Comparison of ENCODE assay signal across 9 cellular contexts in genomic region chr20:3794701-3795420, GRCh38. TPM values are rescaled to one million over a fixed set of nuclear protein-coding genes. Genes with fewer than 3 reads are reported as not detected.
DNase-seq lines count a peak whose midpoint lies in the region; ATAC-seq and TF ChIP-seq lines count a peak whose summit lies in the region.
"Had no signal": no experiment of that assay in that cellular context is flagged by ENCODE, and none has a peak within 500 bp of the region (broad histone marks: within the 10 kb centered on the region; RNA-seq: fewer than 3 reads in every experiment).

No MANE protein-coding gene starts in this region.

- ATAC-seq in naive B cell (ENCODE audit: low read depth in 2 of 2) (no peak), GM21423 (IDR thresholded peaks at IDR 0.05; ENCODE audit: unreplicated experiment) (no peak)

- H3K4me3 Mint-ChIP-seq in naive B cell, result peak overlapping the region; percentile 84 to 96 (median 93)

- peak overlapping the region; percentile 71 for H3K4me3 ChIP-seq in left ventricle myocardium inferior
- H3K4me3 ChIP-seq in mammary epithelial cell (replicated peaks in 1 of 3; ENCODE audit: insufficient read depth in 1 of 3, low read depth in 2 of 3, low read length in 3 of 3), result peak overlapping the region in 2 of 3 experiments; percentile 74 to 89

- H3K9ac ChIP-seq in mammary epithelial cell (ENCODE audit: insufficient read depth, low read length), result no peak overlapping the region

- no peaks in the 10 kb centered on the region for H3K27me3 Mint-ChIP-seq in naive B cell

- intact Hi-C loops in left ventricle myocardium inferior (cut with micrococcal nuclease) (no loop called here), cardiac septum (cut with DNase I) (no loop called here), mammary epithelial cell (cut with micrococcal nuclease) (loop anchor here (1.0 kb wide), 1 partner anchor 25 kb away; the partner anchor contains the start of gene AP5S1)

- H3K36me3 Mint-ChIP-seq in naive B cell, result no peaks in the 10 kb centered on the region

- H3K27me3 ChIP-seq in left ventricle myocardium inferior (ENCODE audit: low read depth) (no peaks in the 10 kb centered on the region), mammary epithelial cell (ENCODE audit: insufficient read depth, low read length) (no peaks in the 10 kb centered on the region)

- H3K9me3 Mint-ChIP-seq in naive B cell, result peaks cover 0 to 3% (median 0%) of the 10 kb centered on the region in 7 donors

- peak overlapping the region; percentile 97 for H3K4me2 ChIP-seq in mammary epithelial cell (ENCODE audit: insufficient read depth, low read depth, low read length)

- H2AFZ ChIP-seq in mammary epithelial cell (ENCODE audit: low read depth, low read length), result peak overlapping the region; percentile 99

- in situ Hi-C loops in mammary epithelial cell (cut with MboI; ENCODE audit: low sequenced_read_pairs in 2 of 2), result loop anchor here in 1 of 2 donors (10.0 kb wide), 1 partner anchor 60 kb away; no protein-coding TSS in a partner anchor

- DNase-seq in left ventricle myocardium inferior, result no peak
- DNase-seq in cardiac septum (ENCODE audit: low spot score), result no peak
- DNase-seq in mammary epithelial cell, result no peak
- DNase-seq in naive B cell, result no peak
- DNase-seq in NCI-H2171 treated with DMSO at 0.1 percent for 48 hours (lab: John Stamatoyannopoulos, UW), result no peak
- DNase-seq in stimulated activated CD4-positive, alpha-beta T cell treated with anti-CD3 and anti-CD28 coated beads, Interleukin-4, amount 100 ng/mL, for 24 hours, result no peak
- no peak for DNase-seq in stimulated activated CD4-positive, alpha-beta T cell treated with anti-CD3 and anti-CD28 coated beads, Interleukin-2, amount 100 ng/mL, for 48 hours
- DNase-seq: DMS153 had no signal

- TF ChIP-seq CTCF in left ventricle myocardium inferior (IDR thresholded peaks at IDR 0.05; ENCODE audit: borderline replicate concordance) (no peak), mammary epithelial cell (conservative IDR thresholded peaks at IDR 0.05 in 1 of 2, IDR thresholded peaks at IDR 0.05 in 1 of 2; ENCODE audit: extremely low read depth in 1 of 2, insufficient read depth in 1 of 2, low read depth in 1 of 2, low read length in 2 of 2) (no peak)

- H3K9me3 ChIP-seq in left ventricle myocardium inferior (replicated peaks) (no peaks in the 10 kb centered on the region), mammary epithelial cell (replicated peaks; ENCODE audit: insufficient read depth, low read length) (no peaks in the 10 kb centered on the region)

- H3K4me1 Mint-ChIP-seq in naive B cell, result peaks cover 35 to 45% (median 44%) of the 10 kb centered on the region in 3 donors

- H3K4me1 ChIP-seq in left ventricle myocardium inferior, result peaks cover 40% of the 10 kb centered on the region
- peaks cover 23% of the 10 kb centered on the region for H3K4me1 ChIP-seq in mammary epithelial cell (ENCODE audit: insufficient read depth, low read length)

- no peaks in the 10 kb centered on the region for H3K36me3 ChIP-seq in left ventricle myocardium inferior
- peaks cover 7% of the 10 kb centered on the region for H3K36me3 ChIP-seq in mammary epithelial cell (ENCODE audit: insufficient read depth, low read length)

- no peaks in the 10 kb centered on the region for H4K20me1 ChIP-seq in mammary epithelial cell (ENCODE audit: insufficient read depth, low read length)

- H3K79me2 ChIP-seq in mammary epithelial cell (ENCODE audit: insufficient read depth, low read length), result peaks cover 35% of the 10 kb centered on the region

- H3K27ac ChIP-seq in left ventricle myocardium inferior (replicated peaks), result peak overlapping the region; percentile 93
- H3K27ac ChIP-seq in mammary epithelial cell (ENCODE audit: insufficient read depth, low read depth, low read length), result peak overlapping the region; percentile 81

- dilution Hi-C loops in mammary epithelial cell (cut with HindIII; ENCODE audit: low sequenced_read_pairs), result no loop called here

- H3K27ac Mint-ChIP-seq in naive B cell, result peak overlapping the region; percentile 93 to 98 (median 98)

- WGBS in mammary epithelial cell (ENCODE audit: low coverage, missing lambda C conversion rate), result 95% methylated on average over 14 of the region's 25 CpGs

- no TSS peak for BruUV-seq in mammary epithelial cell (replicated peaks; lab: Mats Ljungman, UMichigan)

- CTCF ChIA-PET in mammary epithelial cell (lab: Charles Lee; ENCODE audit: low non-redundant PET), result interaction anchor here (0.6 kb wide), 1 partner anchor 27 kb away, joined by 6 read pairs; no protein-coding TSS in a partner anchor

RNA-seq across cellular contexts. Expression of gene CDC25B, which starts 1.2 kb away (rescaled TPM):
- total RNA-seq in left ventricle myocardium inferior, result 8.1 TPM
- total RNA-seq in cardiac septum, result 9.4 TPM
- total RNA-seq in mammary epithelial cell, result 10 to 100 TPM in 1 of 2 donors, 1 to 10 TPM in 1; 5.5 to 55.5 TPM
- 45.8 TPM for polyA plus RNA-seq in mammary epithelial cell
- polyA minus RNA-seq in mammary epithelial cell, result 80.2 TPM
- 10 to 100 TPM; 13.0 to 22.1 (median 19.5) TPM for polyA plus RNA-seq in naive B cell (ENCODE audit: low read depth in 6 of 6)

RNA-seq across cellular contexts. Expression of gene CENPB, which starts 8.3 kb away (rescaled TPM):
- total RNA-seq in left ventricle myocardium inferior (70.7 TPM), cardiac septum (79.8 TPM), mammary epithelial cell (10 to 100 TPM; 56.8 to 72.2 TPM)
- polyA plus RNA-seq in mammary epithelial cell (33.5 TPM), naive B cell (ENCODE audit: low read depth in 6 of 6) (1 to 10 TPM in 5 of 6 donors, under 1 TPM in 1; 0.27 to 2.2 (median 1.6) TPM)
- 47.9 TPM for polyA minus RNA-seq in mammary epithelial cell

RNA-seq across cellular contexts. Expression of gene SPEF1, which starts 13.6 kb away (rescaled TPM):
- total RNA-seq in left ventricle myocardium inferior (0.33 TPM), cardiac septum (not detected), mammary epithelial cell (under 1 TPM; 0.17 to 0.26 TPM)
- polyA plus RNA-seq in mammary epithelial cell (0.08 TPM), naive B cell (ENCODE audit: low read depth in 6 of 6) (not detected)
- polyA minus RNA-seq in mammary epithelial cell, result not detected

RNA-seq across cellular contexts. Expression of gene AP5S1, which starts 25.5 kb away (rescaled TPM):
- total RNA-seq in left ventricle myocardium inferior (11.3 TPM), cardiac septum (12.5 TPM), mammary epithelial cell (10 to 100 TPM; 14.9 to 15.5 TPM)
- polyA plus RNA-seq in mammary epithelial cell (11.5 TPM), naive B cell (ENCODE audit: low read depth in 6 of 6) (10 to 100 TPM; 11.1 to 33.6 (median 13.5) TPM)
- polyA minus RNA-seq in mammary epithelial cell, result 22.3 TPM

RNA-seq across cellular contexts. Expression of gene ADISSP, which starts 27.3 kb away (rescaled TPM):
- total RNA-seq in left ventricle myocardium inferior (10.2 TPM), cardiac septum (9.9 TPM), mammary epithelial cell (10 to 100 TPM; 14.0 to 59.9 TPM)
- polyA plus RNA-seq in mammary epithelial cell (63.4 TPM), naive B cell (ENCODE audit: low read depth in 6 of 6) (10 to 100 TPM; 17.3 to 24.9 (median 20.8) TPM)
- 43.5 TPM for polyA minus RNA-seq in mammary epithelial cell
